1 cellular context compared by ENCODE assay signal in the genomic region with DNA sequence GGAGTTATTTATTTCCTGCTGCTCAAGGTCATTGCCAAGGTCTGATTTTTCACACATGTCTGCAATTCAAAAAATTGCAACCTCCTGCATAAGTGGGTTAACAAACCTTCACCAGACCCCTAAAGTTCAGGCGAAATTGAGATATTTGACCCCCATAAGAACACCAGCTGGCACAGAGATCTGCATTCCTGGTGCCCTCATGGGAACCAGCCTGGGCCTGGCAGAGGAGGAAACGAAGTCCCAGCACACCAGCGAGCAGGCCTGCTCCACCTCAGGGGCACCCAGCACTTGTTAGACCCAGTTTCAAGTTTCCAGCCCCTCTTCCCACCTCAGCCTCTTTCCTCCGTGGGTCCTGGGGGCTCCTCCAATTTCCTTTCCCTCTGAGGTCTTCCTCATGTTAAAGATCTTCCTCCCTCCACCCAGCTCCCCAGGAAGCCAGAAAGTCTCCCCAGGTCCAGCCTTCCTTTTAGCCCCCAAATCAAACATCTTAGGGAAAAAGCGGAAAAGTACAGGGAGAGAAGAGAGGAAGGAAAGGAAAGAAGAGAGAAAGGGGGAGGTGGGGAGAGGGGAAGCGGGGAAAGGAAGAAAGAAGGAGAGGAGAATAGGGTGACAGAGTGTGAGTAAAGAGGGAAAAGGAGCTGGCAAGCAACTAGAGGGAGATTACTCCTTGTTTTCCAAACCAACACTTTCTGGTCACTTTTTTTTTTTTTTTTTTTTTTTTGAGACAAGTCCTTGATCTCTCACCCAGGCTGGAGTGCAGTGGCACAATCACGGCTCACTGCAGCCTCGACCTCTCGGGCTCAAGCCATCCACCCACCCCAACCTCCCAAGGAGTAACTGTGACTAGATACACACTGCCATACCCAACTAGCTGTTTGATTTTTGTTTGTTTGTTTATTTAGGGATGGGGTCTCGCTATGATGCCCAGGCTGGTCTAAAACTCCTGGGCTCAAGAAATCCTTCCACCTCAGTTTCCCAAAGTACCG.
TF ChIP-seq lines count a peak whose summit lies in the region.

No MANE protein-coding gene starts in this region.

TF ChIP-seq in HepG2, 621 proteins besides CTCF, POLR2A, EP300 and RAD21 (continued from another document and continues in another):
- TF ChIP-seq ZNF292 (CRISPR knock-in tag; IDR thresholded peaks at IDR 0.05; ENCODE audit: borderline replicate concordance, low read depth) (peak; percentile 65), NR2F6 (IDR thresholded peaks at IDR 0.05) (peak; percentile 26; the same call in 1 of the 2 replicates), NR2F6 (CRISPR knock-in tag; IDR thresholded peaks at IDR 0.05) (no peak; the same call in 1 of the 2 replicates), NR2C2 (CRISPR knock-in tag; IDR thresholded peaks at IDR 0.05; ENCODE audit: borderline replicate concordance) (0 out of 2 replicates have a peak, but pooled peaks have one; percentile 16), ZC3H13 (CRISPR knock-in tag; IDR thresholded peaks at IDR 0.05) (0 out of 2 replicates have a peak, but pooled peaks have one; percentile 64), ZNF263 (CRISPR knock-in tag; IDR thresholded peaks at IDR 0.05) (no peak), ZNF562 (CRISPR knock-in tag; IDR thresholded peaks at IDR 0.05; ENCODE audit: borderline replicate concordance) (no peak), ZNF343 (CRISPR knock-in tag; IDR thresholded peaks at IDR 0.05) (no peak), FOXM1 (CRISPR knock-in tag; IDR thresholded peaks at IDR 0.05) (no peak), ARNTL (CRISPR knock-in tag; IDR thresholded peaks at IDR 0.05) (no peak), MED1 (CRISPR knock-in tag; IDR thresholded peaks at IDR 0.05) (0 out of 2 replicates have a peak, but pooled peaks have one; percentile 14), NFATC3 (CRISPR knock-in tag; IDR thresholded peaks at IDR 0.05) (no peak), NR2F1 (CRISPR knock-in tag; IDR thresholded peaks at IDR 0.05) (no peak; a peak in 1 of 4 replicates), ZNF557 (CRISPR knock-in tag; IDR thresholded peaks at IDR 0.05) (no peak), ZNF430 (CRISPR knock-in tag; IDR thresholded peaks at IDR 0.05) (no peak), ETV6 (CRISPR knock-in tag; conservative IDR thresholded peaks at IDR 0.05) (no peak), ZNF33B (CRISPR knock-in tag; IDR thresholded peaks at IDR 0.05) (0 out of 2 replicates have a peak, but pooled peaks have one; percentile 5), GATAD2A (CRISPR knock-in tag; IDR thresholded peaks at IDR 0.05) (no peak), ZNF678 (CRISPR knock-in tag; IDR thresholded peaks at IDR 0.05) (no peak), ZBTB7A (CRISPR knock-in tag; IDR thresholded peaks at IDR 0.05) (no peak), PRMT3 (CRISPR knock-in tag; IDR thresholded peaks at IDR 0.05; ENCODE audit: borderline replicate concordance, low read depth) (no peak), SOX13 (IDR thresholded peaks at IDR 0.05) (no peak), SOX13 (CRISPR knock-in tag; conservative IDR thresholded peaks at IDR 0.05 in 1 of 2, IDR thresholded peaks at IDR 0.05 in 1 of 2) (no peak), IRF2 (CRISPR knock-in tag; IDR thresholded peaks at IDR 0.05) (0 out of 2 replicates have a peak, but pooled peaks have one; percentile 16), ZNF607 (CRISPR knock-in tag; IDR thresholded peaks at IDR 0.05; ENCODE audit: borderline replicate concordance) (no peak), ZBTB21 (CRISPR knock-in tag; IDR thresholded peaks at IDR 0.05) (no peak), FOXP1 (IDR thresholded peaks at IDR 0.05) (no peak), FOXP1 (CRISPR knock-in tag; IDR thresholded peaks at IDR 0.05) (peak; percentile 53), RARA (CRISPR knock-in tag; IDR thresholded peaks at IDR 0.05) (no peak; the same call in 1 of the 2 replicates)
- TF ChIP-seq, protein P1, sequence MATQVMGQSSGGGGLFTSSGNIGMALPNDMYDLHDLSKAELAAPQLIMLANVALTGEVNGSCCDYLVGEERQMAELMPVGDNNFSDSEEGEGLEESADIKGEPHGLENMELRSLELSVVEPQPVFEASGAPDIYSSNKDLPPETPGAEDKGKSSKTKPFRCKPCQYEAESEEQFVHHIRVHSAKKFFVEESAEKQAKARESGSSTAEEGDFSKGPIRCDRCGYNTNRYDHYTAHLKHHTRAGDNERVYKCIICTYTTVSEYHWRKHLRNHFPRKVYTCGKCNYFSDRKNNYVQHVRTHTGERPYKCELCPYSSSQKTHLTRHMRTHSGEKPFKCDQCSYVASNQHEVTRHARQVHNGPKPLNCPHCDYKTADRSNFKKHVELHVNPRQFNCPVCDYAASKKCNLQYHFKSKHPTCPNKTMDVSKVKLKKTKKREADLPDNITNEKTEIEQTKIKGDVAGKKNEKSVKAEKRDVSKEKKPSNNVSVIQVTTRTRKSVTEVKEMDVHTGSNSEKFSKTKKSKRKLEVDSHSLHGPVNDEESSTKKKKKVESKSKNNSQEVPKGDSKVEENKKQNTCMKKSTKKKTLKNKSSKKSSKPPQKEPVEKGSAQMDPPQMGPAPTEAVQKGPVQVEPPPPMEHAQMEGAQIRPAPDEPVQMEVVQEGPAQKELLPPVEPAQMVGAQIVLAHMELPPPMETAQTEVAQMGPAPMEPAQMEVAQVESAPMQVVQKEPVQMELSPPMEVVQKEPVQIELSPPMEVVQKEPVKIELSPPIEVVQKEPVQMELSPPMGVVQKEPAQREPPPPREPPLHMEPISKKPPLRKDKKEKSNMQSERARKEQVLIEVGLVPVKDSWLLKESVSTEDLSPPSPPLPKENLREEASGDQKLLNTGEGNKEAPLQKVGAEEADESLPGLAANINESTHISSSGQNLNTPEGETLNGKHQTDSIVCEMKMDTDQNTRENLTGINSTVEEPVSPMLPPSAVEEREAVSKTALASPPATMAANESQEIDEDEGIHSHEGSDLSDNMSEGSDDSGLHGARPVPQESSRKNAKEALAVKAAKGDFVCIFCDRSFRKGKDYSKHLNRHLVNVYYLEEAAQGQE (IDR thresholded peaks at IDR 0.05; ENCODE audit: borderline replicate concordance in 1 of 2, low read depth in 1 of 2, low read length in 2 of 2), result no peak
- TF ChIP-seq, protein P2, sequence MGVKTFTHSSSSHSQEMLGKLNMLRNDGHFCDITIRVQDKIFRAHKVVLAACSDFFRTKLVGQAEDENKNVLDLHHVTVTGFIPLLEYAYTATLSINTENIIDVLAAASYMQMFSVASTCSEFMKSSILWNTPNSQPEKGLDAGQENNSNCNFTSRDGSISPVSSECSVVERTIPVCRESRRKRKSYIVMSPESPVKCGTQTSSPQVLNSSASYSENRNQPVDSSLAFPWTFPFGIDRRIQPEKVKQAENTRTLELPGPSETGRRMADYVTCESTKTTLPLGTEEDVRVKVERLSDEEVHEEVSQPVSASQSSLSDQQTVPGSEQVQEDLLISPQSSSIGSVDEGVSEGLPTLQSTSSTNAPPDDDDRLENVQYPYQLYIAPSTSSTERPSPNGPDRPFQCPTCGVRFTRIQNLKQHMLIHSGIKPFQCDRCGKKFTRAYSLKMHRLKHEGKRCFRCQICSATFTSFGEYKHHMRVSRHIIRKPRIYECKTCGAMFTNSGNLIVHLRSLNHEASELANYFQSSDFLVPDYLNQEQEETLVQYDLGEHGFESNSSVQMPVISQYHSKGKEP (CRISPR knock-in tag; IDR thresholded peaks at IDR 0.05), result no peak
- TF ChIP-seq, protein P3, sequence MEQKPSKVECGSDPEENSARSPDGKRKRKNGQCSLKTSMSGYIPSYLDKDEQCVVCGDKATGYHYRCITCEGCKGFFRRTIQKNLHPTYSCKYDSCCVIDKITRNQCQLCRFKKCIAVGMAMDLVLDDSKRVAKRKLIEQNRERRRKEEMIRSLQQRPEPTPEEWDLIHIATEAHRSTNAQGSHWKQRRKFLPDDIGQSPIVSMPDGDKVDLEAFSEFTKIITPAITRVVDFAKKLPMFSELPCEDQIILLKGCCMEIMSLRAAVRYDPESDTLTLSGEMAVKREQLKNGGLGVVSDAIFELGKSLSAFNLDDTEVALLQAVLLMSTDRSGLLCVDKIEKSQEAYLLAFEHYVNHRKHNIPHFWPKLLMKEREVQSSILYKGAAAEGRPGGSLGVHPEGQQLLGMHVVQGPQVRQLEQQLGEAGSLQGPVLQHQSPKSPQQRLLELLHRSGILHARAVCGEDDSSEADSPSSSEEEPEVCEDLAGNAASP (CRISPR knock-in tag; IDR thresholded peaks at IDR 0.05; ENCODE audit: borderline replicate concordance), result no peak
- TF ChIP-seq, protein P4, sequence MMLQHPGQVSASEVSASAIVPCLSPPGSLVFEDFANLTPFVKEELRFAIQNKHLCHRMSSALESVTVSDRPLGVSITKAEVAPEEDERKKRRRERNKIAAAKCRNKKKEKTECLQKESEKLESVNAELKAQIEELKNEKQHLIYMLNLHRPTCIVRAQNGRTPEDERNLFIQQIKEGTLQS (CRISPR knock-in tag; IDR thresholded peaks at IDR 0.05), result no peak
- TF ChIP-seq, protein P5, sequence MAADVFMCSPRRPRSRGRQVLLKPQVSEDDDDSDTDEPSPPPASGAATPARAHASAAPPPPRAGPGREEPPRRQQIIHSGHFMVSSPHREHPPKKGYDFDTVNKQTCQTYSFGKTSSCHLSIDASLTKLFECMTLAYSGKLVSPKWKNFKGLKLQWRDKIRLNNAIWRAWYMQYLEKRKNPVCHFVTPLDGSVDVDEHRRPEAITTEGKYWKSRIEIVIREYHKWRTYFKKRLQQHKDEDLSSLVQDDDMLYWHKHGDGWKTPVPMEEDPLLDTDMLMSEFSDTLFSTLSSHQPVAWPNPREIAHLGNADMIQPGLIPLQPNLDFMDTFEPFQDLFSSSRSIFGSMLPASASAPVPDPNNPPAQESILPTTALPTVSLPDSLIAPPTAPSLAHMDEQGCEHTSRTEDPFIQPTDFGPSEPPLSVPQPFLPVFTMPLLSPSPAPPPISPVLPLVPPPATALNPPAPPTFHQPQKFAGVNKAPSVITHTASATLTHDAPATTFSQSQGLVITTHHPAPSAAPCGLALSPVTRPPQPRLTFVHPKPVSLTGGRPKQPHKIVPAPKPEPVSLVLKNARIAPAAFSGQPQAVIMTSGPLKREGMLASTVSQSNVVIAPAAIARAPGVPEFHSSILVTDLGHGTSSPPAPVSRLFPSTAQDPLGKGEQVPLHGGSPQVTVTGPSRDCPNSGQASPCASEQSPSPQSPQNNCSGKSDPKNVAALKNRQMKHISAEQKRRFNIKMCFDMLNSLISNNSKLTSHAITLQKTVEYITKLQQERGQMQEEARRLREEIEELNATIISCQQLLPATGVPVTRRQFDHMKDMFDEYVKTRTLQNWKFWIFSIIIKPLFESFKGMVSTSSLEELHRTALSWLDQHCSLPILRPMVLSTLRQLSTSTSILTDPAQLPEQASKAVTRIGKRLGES (CRISPR knock-in tag; IDR thresholded peaks at IDR 0.05; ENCODE audit: borderline replicate concordance), result no peak
- TF ChIP-seq, protein P6, sequence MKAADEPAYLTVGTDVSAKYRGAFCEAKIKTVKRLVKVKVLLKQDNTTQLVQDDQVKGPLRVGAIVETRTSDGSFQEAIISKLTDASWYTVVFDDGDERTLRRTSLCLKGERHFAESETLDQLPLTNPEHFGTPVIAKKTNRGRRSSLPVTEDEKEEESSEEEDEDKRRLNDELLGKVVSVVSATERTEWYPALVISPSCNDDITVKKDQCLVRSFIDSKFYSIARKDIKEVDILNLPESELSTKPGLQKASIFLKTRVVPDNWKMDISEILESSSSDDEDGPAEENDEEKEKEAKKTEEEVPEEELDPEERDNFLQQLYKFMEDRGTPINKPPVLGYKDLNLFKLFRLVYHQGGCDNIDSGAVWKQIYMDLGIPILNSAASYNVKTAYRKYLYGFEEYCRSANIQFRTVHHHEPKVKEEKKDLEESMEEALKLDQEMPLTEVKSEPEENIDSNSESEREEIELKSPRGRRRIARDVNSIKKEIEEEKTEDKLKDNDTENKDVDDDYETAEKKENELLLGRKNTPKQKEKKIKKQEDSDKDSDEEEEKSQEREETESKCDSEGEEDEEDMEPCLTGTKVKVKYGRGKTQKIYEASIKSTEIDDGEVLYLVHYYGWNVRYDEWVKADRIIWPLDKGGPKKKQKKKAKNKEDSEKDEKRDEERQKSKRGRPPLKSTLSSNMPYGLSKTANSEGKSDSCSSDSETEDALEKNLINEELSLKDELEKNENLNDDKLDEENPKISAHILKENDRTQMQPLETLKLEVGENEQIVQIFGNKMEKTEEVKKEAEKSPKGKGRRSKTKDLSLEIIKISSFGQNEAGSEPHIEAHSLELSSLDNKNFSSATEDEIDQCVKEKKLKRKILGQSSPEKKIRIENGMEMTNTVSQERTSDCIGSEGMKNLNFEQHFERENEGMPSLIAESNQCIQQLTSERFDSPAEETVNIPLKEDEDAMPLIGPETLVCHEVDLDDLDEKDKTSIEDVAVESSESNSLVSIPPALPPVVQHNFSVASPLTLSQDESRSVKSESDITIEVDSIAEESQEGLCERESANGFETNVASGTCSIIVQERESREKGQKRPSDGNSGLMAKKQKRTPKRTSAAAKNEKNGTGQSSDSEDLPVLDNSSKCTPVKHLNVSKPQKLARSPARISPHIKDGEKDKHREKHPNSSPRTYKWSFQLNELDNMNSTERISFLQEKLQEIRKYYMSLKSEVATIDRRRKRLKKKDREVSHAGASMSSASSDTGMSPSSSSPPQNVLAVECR (CRISPR knock-in tag; IDR thresholded peaks at IDR 0.05; ENCODE audit: borderline replicate concordance), result peak; percentile 37; the same call in 1 of the 2 replicates
- TF ChIP-seq, protein P7, sequence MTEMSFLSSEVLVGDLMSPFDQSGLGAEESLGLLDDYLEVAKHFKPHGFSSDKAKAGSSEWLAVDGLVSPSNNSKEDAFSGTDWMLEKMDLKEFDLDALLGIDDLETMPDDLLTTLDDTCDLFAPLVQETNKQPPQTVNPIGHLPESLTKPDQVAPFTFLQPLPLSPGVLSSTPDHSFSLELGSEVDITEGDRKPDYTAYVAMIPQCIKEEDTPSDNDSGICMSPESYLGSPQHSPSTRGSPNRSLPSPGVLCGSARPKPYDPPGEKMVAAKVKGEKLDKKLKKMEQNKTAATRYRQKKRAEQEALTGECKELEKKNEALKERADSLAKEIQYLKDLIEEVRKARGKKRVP (CRISPR knock-in tag; IDR thresholded peaks at IDR 0.05), result no peak
- TF ChIP-seq, protein P8, sequence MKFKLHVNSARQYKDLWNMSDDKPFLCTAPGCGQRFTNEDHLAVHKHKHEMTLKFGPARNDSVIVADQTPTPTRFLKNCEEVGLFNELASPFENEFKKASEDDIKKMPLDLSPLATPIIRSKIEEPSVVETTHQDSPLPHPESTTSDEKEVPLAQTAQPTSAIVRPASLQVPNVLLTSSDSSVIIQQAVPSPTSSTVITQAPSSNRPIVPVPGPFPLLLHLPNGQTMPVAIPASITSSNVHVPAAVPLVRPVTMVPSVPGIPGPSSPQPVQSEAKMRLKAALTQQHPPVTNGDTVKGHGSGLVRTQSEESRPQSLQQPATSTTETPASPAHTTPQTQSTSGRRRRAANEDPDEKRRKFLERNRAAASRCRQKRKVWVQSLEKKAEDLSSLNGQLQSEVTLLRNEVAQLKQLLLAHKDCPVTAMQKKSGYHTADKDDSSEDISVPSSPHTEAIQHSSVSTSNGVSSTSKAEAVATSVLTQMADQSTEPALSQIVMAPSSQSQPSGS (CRISPR knock-in tag; IDR thresholded peaks at IDR 0.05), result no peak
- TF ChIP-seq, protein P9, sequence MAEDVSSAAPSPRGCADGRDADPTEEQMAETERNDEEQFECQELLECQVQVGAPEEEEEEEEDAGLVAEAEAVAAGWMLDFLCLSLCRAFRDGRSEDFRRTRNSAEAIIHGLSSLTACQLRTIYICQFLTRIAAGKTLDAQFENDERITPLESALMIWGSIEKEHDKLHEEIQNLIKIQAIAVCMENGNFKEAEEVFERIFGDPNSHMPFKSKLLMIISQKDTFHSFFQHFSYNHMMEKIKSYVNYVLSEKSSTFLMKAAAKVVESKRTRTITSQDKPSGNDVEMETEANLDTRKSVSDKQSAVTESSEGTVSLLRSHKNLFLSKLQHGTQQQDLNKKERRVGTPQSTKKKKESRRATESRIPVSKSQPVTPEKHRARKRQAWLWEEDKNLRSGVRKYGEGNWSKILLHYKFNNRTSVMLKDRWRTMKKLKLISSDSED (CRISPR knock-in tag; IDR thresholded peaks at IDR 0.05), result no peak
- TF ChIP-seq, protein P10, sequence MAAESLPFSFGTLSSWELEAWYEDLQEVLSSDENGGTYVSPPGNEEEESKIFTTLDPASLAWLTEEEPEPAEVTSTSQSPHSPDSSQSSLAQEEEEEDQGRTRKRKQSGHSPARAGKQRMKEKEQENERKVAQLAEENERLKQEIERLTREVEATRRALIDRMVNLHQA (CRISPR knock-in tag; IDR thresholded peaks at IDR 0.05), result no peak
